Comparison of ENCODE assay signal across 12 cellular contexts in the genomic region with DNA sequence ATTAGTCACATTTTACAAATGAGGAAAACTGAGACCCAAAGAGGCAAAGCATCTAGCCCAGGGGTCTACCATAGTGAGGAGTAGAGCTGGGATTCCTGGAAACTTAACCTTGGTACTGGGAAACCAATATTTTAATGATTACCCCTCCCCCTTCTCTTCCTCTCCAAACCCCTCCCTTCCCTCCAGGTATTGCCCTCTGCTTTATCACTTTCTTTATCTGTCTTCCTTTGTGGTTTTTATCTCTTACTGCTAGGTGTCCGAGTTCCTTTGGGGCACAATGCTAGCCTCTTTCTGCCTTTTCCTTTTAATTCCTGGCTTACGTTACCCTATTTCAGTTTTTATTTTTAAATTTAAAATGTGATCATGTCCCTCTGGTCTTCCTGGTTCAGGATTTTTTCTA. TPM values are rescaled to one million over a fixed set of nuclear protein-coding genes. Genes with fewer than 3 reads are reported as not detected.
DNase-seq lines count a peak whose midpoint lies in the region; ATAC-seq and TF ChIP-seq lines count a peak whose summit lies in the region.
"Had no signal": no experiment of that assay in that cellular context is flagged by ENCODE, and none has a peak within 500 bp of the region (broad histone marks: within the 10 kb centered on the region; RNA-seq: fewer than 3 reads in every experiment).

No MANE protein-coding gene starts in this region.

- H3K4me3 Mint-ChIP-seq in CD8-positive, alpha-beta T cell, result peak overlapping the region; percentile 35

- H3K27me3 ChIP-seq in CD8-positive, alpha-beta T cell (ENCODE audit: insufficient read depth, low read length), result no peaks in the 10 kb centered on the region
- H3K27me3 ChIP-seq in ovary, result no peaks in the 10 kb centered on the region

- H3K9me3 Mint-ChIP-seq in CD8-positive, alpha-beta T cell, result no peaks in the 10 kb centered on the region
- H3K9me3 Mint-ChIP-seq: IgD-negative memory B cell had no signal

- no peaks in the 10 kb centered on the region for H3K9me3 ChIP-seq in CD8-positive, alpha-beta T cell (ENCODE audit: low read length)
- no peaks in the 10 kb centered on the region for H3K9me3 ChIP-seq in ovary

- ATAC-seq in CD8-positive, alpha-beta T cell, result no peak
- ATAC-seq in GM21825 (IDR thresholded peaks at IDR 0.05; ENCODE audit: unreplicated experiment) (no peak), HG02763 (IDR thresholded peaks at IDR 0.05; ENCODE audit: unreplicated experiment) (no peak)

- POLR2A ChIA-PET in CD8-positive, alpha-beta T cell (lab: Charles Lee), result no interaction called here

- intact Hi-C loops in CD8-positive, alpha-beta T cell (cut with DNase I, micrococcal nuclease), result loop anchor here in 1 of 2 experiments (10.0 kb wide), 1 partner anchor 571 kb away; no protein-coding TSS in a partner anchor
- intact Hi-C loops in ovary (cut with DNase I), result loop anchor here in 3 of 4 donors (10.0 kb wide), 3 partner anchors 149 to 1521 kb away; partner anchors contain the start of genes RIMKLB (in 1 of the 3) and YBX3 (in 1 of the 3)

- CTCF ChIA-PET in CD8-positive, alpha-beta T cell (lab: Charles Lee), result interaction anchor here (1.0 to 1.5 kb wide), 2 partner anchors 20 to 459 kb away, joined by 3 read pairs; no protein-coding TSS in a partner anchor

- no peak overlapping the region for H3K4me3 ChIP-seq in CD8-positive, alpha-beta T cell (ENCODE audit: low read depth, low read length)
- H3K4me3 ChIP-seq in epithelial cell of proximal tubule (ENCODE audit: low read depth, low read length) (peak overlapping the region; percentile 84), ovary (peak overlapping the region; percentile 89)

- H3K27ac ChIP-seq in CD8-positive, alpha-beta T cell (ENCODE audit: low read depth, low read length), result no peak overlapping the region
- H3K27ac ChIP-seq in ovary, result peak overlapping the region in 1 of 2 donors; percentile 97

- TF ChIP-seq EP300 in ovary (IDR thresholded peaks at IDR 0.05), result no peak

- peaks cover 2% of the 10 kb centered on the region for H3K36me3 ChIP-seq in CD8-positive, alpha-beta T cell (ENCODE audit: insufficient read depth, low read length)
- H3K36me3 ChIP-seq in ovary, result no peaks in the 10 kb centered on the region

- H3K27ac Mint-ChIP-seq in CD8-positive, alpha-beta T cell, result peak overlapping the region; percentile 55
- H3K27ac Mint-ChIP-seq: IgD-negative memory B cell had no signal

- H3K27me3 Mint-ChIP-seq in CD8-positive, alpha-beta T cell (ENCODE audit: low read depth), result no peaks in the 10 kb centered on the region

- 77 to 88% (median 81%) methylated on average over 2 of the region's 2 CpGs for WGBS in ovary, 3 donors

- H3K4me1 ChIP-seq in CD8-positive, alpha-beta T cell (ENCODE audit: insufficient read depth, low read length), result peaks cover 19% of the 10 kb centered on the region
- peaks cover 5% of the 10 kb centered on the region for H3K4me1 ChIP-seq in ovary (ENCODE audit: insufficient read depth)

- DNase-seq in CD8-positive, alpha-beta T cell, result no peak
- DNase-seq in OCI-M1 (lab: John Stamatoyannopoulos, UW) (peak; percentile 34), epithelial cell of proximal tubule (ENCODE audit: low read depth) (no peak), ovary (no peak), COLO829 (ENCODE audit: low spot score) (no peak), NCI-H187 (lab: John Stamatoyannopoulos, UW) (no peak)
- DNase-seq: activated naive CD4-positive, alpha-beta T cell; DMS 273 treated with DMSO at 0.1 percent for 48 hours had no signal

- peaks cover 29% of the 10 kb centered on the region for H3K36me3 Mint-ChIP-seq in CD8-positive, alpha-beta T cell
- H3K36me3 Mint-ChIP-seq: IgD-negative memory B cell had no signal

- H3K4me1 Mint-ChIP-seq in CD8-positive, alpha-beta T cell (ENCODE audit: low read depth), result peaks cover 28% of the 10 kb centered on the region

- no peak for TF ChIP-seq POLR2A in ovary (IDR thresholded peaks at IDR 0.05)

- TF ChIP-seq CTCF in CD8-positive, alpha-beta T cell (IDR thresholded peaks at IDR 0.05), result no peak
- TF ChIP-seq CTCF in epithelial cell of proximal tubule (conservative IDR thresholded peaks at IDR 0.05; ENCODE audit: low read depth, low read length), result no peak
- no peak for TF ChIP-seq CTCF in ovary (IDR thresholded peaks at IDR 0.05)

RNA-seq across cellular contexts. Expression of gene GABARAPL1, which starts 2.8 kb away (rescaled TPM):
- total RNA-seq in CD8-positive, alpha-beta T cell, result 100 to 1,000 TPM; 377 to 380 TPM
- total RNA-seq in epithelial cell of proximal tubule, result 20.7 and 42.3 TPM in 2 replicates
- 100 to 1,000 TPM in 2 of 7 donors, 10 to 100 TPM in 5; 53.1 to 139 (median 96.1) TPM for total RNA-seq in ovary
- 100 to 1,000 TPM in 1 of 2 donors, 10 to 100 TPM in 1; 58.7 to 186 TPM for polyA plus RNA-seq in ovary

RNA-seq across cellular contexts. Expression of gene TMEM52B, which starts 36.6 kb away (rescaled TPM):
- total RNA-seq in CD8-positive, alpha-beta T cell, result not detected
- total RNA-seq in epithelial cell of proximal tubule (0.43 TPM in 1 of 2 replicates, not detected in the other), ovary (under 1 TPM in 2 of 7 donors, not detected in 5; 0.07 to 0.69 TPM)
- under 1 TPM; 0.04 to 0.10 TPM for polyA plus RNA-seq in ovary
- total RNA-seq: NCI-H460 had no signal
- polyA plus RNA-seq: IgD-negative memory B cell had no signal

RNA-seq across cellular contexts. Expression of gene OLR1, which starts 43.5 kb away (rescaled TPM):
- total RNA-seq in CD8-positive, alpha-beta T cell, result not detected
- total RNA-seq in epithelial cell of proximal tubule (not detected in 2 replicates), ovary (10 to 100 TPM in 1 of 7 donors, 1 to 10 TPM in 3, under 1 TPM in 3; 0.71 to 12.3 (median 1.1) TPM)
- polyA plus RNA-seq in ovary, result under 1 TPM; 0.10 to 0.48 TPM
- total RNA-seq: NCI-H460 had no signal
- polyA plus RNA-seq: IgD-negative memory B cell had no signal
